Comparison of ENCODE assay signal across 1 cellular context in the genomic region with DNA sequence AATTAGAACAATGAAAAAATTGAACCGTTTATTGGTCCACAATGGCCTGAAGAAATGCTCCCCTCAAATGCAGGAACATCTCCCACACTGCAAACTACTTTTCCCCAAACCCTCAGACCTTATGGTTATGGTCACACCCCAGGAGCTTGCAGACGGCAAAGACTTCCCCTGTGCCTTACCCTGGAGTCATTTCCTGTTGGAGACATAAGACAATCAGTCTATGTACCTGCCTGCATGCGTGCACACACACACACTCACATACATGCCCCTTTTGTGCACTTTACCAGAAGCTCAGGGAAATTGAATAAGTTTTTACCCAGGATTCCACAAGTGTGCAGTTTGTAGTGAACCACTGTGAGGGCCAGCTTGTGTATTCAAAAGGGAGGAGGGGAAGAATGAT.
TF ChIP-seq lines count a peak whose summit lies in the region.

No MANE protein-coding gene starts in this region.

TF ChIP-seq in H1, 55 proteins besides CTCF, POLR2A, EP300 and RAD21 (continued from another document):
- TF ChIP-seq, protein P1, sequence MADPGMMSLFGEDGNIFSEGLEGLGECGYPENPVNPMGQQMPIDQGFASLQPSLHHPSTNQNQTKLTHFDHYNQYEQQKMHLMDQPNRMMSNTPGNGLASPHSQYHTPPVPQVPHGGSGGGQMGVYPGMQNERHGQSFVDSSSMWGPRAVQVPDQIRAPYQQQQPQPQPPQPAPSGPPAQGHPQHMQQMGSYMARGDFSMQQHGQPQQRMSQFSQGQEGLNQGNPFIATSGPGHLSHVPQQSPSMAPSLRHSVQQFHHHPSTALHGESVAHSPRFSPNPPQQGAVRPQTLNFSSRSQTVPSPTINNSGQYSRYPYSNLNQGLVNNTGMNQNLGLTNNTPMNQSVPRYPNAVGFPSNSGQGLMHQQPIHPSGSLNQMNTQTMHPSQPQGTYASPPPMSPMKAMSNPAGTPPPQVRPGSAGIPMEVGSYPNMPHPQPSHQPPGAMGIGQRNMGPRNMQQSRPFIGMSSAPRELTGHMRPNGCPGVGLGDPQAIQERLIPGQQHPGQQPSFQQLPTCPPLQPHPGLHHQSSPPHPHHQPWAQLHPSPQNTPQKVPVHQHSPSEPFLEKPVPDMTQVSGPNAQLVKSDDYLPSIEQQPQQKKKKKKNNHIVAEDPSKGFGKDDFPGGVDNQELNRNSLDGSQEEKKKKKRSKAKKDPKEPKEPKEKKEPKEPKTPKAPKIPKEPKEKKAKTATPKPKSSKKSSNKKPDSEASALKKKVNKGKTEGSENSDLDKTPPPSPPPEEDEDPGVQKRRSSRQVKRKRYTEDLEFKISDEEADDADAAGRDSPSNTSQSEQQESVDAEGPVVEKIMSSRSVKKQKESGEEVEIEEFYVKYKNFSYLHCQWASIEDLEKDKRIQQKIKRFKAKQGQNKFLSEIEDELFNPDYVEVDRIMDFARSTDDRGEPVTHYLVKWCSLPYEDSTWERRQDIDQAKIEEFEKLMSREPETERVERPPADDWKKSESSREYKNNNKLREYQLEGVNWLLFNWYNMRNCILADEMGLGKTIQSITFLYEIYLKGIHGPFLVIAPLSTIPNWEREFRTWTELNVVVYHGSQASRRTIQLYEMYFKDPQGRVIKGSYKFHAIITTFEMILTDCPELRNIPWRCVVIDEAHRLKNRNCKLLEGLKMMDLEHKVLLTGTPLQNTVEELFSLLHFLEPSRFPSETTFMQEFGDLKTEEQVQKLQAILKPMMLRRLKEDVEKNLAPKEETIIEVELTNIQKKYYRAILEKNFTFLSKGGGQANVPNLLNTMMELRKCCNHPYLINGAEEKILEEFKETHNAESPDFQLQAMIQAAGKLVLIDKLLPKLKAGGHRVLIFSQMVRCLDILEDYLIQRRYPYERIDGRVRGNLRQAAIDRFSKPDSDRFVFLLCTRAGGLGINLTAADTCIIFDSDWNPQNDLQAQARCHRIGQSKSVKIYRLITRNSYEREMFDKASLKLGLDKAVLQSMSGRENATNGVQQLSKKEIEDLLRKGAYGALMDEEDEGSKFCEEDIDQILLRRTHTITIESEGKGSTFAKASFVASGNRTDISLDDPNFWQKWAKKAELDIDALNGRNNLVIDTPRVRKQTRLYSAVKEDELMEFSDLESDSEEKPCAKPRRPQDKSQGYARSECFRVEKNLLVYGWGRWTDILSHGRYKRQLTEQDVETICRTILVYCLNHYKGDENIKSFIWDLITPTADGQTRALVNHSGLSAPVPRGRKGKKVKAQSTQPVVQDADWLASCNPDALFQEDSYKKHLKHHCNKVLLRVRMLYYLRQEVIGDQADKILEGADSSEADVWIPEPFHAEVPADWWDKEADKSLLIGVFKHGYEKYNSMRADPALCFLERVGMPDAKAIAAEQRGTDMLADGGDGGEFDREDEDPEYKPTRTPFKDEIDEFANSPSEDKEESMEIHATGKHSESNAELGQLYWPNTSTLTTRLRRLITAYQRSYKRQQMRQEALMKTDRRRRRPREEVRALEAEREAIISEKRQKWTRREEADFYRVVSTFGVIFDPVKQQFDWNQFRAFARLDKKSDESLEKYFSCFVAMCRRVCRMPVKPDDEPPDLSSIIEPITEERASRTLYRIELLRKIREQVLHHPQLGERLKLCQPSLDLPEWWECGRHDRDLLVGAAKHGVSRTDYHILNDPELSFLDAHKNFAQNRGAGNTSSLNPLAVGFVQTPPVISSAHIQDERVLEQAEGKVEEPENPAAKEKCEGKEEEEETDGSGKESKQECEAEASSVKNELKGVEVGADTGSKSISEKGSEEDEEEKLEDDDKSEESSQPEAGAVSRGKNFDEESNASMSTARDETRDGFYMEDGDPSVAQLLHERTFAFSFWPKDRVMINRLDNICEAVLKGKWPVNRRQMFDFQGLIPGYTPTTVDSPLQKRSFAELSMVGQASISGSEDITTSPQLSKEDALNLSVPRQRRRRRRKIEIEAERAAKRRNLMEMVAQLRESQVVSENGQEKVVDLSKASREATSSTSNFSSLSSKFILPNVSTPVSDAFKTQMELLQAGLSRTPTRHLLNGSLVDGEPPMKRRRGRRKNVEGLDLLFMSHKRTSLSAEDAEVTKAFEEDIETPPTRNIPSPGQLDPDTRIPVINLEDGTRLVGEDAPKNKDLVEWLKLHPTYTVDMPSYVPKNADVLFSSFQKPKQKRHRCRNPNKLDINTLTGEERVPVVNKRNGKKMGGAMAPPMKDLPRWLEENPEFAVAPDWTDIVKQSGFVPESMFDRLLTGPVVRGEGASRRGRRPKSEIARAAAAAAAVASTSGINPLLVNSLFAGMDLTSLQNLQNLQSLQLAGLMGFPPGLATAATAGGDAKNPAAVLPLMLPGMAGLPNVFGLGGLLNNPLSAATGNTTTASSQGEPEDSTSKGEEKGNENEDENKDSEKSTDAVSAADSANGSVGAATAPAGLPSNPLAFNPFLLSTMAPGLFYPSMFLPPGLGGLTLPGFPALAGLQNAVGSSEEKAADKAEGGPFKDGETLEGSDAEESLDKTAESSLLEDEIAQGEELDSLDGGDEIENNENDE (IDR thresholded peaks at IDR 0.05; ENCODE audit: insufficient replicate concordance, low read length), result no peak
- TF ChIP-seq RXRA (IDR thresholded peaks at IDR 0.05; ENCODE audit: insufficient read depth, low read depth, low read length), result no peak
- TF ChIP-seq CHD1 (IDR thresholded peaks at IDR 0.05; ENCODE audit: low read depth, low read length), result no peak
- no peak for TF ChIP-seq CREB1 (IDR thresholded peaks at IDR 0.05)
- no peak for TF ChIP-seq SIX5 (IDR thresholded peaks at IDR 0.05; ENCODE audit: low read depth, low read length)
- no peak for TF ChIP-seq CBX5 (IDR thresholded peaks at IDR 0.05; ENCODE audit: low read depth, low read length)
- TF ChIP-seq BCL11A (IDR thresholded peaks at IDR 0.05; ENCODE audit: low read depth in 2 of 2, low read length in 2 of 2), result no peak
- no peak for TF ChIP-seq SIN3A (conservative IDR thresholded peaks at IDR 0.05 in 1 of 2, IDR thresholded peaks at IDR 0.05 in 1 of 2; ENCODE audit: low read depth in 1 of 2, low read length in 2 of 2)
